1 cellular context compared by ENCODE assay signal in the genomic region with DNA sequence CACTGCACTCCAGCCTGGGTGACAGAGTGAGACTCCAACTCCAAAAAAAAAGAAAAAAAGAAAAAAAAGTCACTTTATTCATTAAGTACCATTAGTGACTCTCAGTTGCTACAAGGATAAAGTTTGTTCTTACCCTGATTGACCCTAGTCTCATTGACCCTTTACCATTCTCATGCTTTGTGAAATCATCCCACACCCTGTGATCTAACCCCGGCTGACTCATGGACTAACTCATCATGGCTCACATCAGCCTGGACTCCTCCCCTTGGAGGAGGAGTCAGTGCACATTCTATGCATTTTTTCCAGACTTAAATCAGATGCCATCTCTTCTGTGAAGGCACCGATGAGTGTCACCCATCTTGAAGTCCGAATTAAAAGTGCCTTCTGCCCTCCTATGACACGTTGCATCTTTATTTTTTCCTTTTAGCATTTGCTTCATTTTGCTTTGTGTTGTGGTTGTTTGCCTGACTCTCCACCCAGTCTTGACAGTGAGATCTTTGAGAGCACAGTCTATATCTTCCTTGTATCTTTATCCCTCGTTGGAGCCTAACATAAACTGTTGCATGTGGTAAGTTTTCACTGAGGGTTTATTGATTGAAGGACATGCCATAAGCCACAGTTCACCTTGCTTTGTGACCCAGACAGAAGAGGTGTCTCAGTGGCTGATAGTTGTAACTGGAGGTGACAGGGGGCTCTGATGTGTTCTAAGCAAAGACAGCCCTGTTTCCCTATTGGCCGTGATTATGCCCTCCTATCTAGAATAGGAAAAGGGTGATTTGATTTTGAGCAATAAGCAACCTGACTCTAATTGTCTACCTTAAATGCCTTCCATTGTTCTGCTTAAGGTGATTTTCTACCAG.
TF ChIP-seq lines count a peak whose summit lies in the region.

No MANE protein-coding gene starts in this region.

TF ChIP-seq in HEK293, 187 proteins besides CTCF, POLR2A, EP300 and RAD21 (continued from another document and continues in another):
- TF ChIP-seq, protein P1, sequence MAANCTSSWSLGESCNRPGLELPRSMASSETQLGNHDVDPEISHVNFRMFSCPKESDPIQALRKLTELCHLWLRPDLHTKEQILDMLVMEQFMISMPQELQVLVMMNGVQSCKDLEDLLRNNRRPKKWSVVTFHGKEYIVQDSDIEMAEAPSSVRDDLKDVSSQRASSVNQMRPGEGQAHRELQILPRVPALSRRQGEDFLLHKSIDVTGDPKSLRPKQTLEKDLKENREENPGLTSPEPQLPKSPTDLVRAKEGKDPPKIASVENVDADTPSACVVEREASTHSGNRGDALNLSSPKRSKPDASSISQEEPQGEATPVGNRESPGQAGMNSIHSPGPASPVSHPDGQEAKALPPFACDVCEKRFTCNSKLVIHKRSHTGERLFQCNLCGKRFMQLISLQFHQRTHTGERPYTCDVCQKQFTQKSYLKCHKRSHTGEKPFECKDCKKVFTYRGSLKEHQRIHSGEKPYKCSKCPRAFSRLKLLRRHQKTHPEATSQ (tag by site-specific recombination; IDR thresholded peaks at IDR 0.05) = no peak
- TF ChIP-seq, protein P2, sequence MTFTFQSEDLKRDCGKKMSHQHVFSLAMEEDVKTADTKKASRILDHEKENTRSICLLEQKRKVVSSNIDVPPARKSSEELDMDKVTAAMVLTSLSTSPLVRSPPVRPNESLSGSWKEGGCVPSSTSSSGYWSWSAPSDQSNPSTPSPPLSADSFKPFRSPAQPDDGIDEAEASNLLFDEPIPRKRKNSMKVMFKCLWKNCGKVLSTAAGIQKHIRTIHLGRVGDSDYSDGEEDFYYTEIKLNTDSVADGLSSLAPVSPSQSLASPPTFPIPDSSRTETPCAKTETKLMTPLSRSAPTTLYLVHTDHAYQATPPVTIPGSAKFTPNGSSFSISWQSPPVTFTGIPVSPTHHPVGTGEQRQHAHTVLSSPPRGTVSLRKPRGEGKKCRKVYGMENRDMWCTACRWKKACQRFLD (tag by site-specific recombination; IDR thresholded peaks at IDR 0.05) = no peak
- TF ChIP-seq ZNF571 (tag by site-specific recombination; IDR thresholded peaks at IDR 0.05) = no peak
- peak; percentile 72 for TF ChIP-seq ZBTB21 (tag by site-specific recombination; IDR thresholded peaks at IDR 0.05)
- TF ChIP-seq, protein P3, sequence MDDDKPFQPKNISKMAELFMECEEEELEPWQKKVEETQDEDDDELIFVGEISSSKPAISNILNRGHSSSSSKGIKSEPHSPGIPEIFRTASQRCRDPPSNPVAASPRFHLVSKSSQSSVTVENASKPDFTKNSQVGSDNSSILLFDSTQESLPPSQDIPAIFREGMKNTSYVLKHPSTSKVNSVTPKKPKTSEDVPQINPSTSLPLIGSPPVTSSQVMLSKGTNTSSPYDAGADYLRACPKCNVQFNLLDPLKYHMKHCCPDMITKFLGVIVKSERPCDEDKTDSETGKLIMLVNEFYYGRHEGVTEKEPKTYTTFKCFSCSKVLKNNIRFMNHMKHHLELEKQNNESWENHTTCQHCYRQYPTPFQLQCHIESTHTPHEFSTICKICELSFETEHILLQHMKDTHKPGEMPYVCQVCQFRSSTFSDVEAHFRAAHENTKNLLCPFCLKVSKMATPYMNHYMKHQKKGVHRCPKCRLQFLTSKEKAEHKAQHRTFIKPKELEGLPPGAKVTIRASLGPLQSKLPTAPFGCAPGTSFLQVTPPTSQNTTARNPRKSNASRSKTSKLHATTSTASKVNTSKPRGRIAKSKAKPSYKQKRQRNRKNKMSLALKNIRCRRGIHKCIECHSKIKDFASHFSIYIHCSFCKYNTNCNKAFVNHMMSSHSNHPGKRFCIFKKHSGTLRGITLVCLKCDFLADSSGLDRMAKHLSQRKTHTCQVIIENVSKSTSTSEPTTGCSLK (tag by site-specific recombination; IDR thresholded peaks at IDR 0.05) = no peak
- TF ChIP-seq ZNF510 (tag by site-specific recombination; IDR thresholded peaks at IDR 0.05; ENCODE audit: insufficient replicate concordance) = no peak
- TF ChIP-seq YY1 (tag by site-specific recombination; IDR thresholded peaks at IDR 0.05) = no peak
- no peak for TF ChIP-seq HOXD13 (CRISPR knock-in tag; IDR thresholded peaks at IDR 0.05; ENCODE audit: borderline replicate concordance)
- TF ChIP-seq, protein P4, sequence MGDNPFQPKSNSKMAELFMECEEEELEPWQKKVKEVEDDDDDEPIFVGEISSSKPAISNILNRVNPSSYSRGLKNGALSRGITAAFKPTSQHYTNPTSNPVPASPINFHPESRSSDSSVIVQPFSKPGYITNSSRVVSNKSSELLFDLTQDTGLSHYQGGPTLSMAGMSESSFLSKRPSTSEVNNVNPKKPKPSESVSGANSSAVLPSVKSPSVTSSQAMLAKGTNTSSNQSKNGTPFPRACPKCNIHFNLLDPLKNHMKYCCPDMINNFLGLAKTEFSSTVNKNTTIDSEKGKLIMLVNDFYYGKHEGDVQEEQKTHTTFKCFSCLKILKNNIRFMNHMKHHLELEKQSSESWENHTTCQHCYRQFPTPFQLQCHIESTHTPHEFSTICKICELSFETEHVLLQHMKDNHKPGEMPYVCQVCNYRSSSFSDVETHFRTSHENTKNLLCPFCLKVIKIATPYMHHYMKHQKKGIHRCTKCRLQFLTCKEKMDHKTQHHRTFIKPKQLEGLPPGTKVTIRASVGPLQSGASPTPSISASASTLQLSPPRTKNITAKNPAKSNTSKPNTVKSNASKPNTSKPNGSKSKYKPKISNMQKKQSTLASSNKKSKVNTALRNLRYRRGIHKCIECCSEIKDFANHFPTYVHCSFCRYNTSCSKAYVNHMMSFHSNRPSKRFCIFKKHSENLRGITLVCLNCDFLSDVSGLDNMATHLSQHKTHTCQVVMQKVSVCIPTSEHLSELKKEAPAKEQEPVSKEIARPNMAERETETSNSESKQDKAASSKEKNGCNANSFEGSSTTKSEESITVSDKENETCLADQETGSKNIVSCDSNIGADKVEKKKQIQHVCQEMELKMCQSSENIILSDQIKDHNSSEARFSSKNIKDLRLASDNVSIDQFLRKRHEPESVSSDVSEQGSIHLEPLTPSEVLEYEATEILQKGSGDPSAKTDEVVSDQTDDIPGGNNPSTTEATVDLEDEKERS (tag by site-specific recombination; IDR thresholded peaks at IDR 0.05) = peak; percentile 3; the same call in 1 of the 2 replicates
- peak; percentile 91 for TF ChIP-seq ZEB2 (tag by site-specific recombination; IDR thresholded peaks at IDR 0.05)
- TF ChIP-seq, protein P5, sequence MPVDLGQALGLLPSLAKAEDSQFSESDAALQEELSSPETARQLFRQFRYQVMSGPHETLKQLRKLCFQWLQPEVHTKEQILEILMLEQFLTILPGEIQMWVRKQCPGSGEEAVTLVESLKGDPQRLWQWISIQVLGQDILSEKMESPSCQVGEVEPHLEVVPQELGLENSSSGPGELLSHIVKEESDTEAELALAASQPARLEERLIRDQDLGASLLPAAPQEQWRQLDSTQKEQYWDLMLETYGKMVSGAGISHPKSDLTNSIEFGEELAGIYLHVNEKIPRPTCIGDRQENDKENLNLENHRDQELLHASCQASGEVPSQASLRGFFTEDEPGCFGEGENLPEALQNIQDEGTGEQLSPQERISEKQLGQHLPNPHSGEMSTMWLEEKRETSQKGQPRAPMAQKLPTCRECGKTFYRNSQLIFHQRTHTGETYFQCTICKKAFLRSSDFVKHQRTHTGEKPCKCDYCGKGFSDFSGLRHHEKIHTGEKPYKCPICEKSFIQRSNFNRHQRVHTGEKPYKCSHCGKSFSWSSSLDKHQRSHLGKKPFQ (tag by site-specific recombination; IDR thresholded peaks at IDR 0.05) = no peak
- TF ChIP-seq ZNF23 (tag by site-specific recombination; IDR thresholded peaks at IDR 0.05; ENCODE audit: borderline replicate concordance) = no peak
- peak; percentile 65 for TF ChIP-seq SP7 (tag by site-specific recombination; IDR thresholded peaks at IDR 0.05)
- TF ChIP-seq, protein P6, sequence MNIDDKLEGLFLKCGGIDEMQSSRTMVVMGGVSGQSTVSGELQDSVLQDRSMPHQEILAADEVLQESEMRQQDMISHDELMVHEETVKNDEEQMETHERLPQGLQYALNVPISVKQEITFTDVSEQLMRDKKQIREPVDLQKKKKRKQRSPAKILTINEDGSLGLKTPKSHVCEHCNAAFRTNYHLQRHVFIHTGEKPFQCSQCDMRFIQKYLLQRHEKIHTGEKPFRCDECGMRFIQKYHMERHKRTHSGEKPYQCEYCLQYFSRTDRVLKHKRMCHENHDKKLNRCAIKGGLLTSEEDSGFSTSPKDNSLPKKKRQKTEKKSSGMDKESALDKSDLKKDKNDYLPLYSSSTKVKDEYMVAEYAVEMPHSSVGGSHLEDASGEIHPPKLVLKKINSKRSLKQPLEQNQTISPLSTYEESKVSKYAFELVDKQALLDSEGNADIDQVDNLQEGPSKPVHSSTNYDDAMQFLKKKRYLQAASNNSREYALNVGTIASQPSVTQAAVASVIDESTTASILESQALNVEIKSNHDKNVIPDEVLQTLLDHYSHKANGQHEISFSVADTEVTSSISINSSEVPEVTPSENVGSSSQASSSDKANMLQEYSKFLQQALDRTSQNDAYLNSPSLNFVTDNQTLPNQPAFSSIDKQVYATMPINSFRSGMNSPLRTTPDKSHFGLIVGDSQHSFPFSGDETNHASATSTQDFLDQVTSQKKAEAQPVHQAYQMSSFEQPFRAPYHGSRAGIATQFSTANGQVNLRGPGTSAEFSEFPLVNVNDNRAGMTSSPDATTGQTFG (tag by site-specific recombination; IDR thresholded peaks at IDR 0.05; ENCODE audit: borderline replicate concordance) = no peak
- TF ChIP-seq ZNF248 (tag by site-specific recombination; IDR thresholded peaks at IDR 0.05) = no peak
- TF ChIP-seq ZNF433 (tag by site-specific recombination; IDR thresholded peaks at IDR 0.05; ENCODE audit: low read depth) = no peak
- TF ChIP-seq GLI2 (tag by site-specific recombination; IDR thresholded peaks at IDR 0.05; ENCODE audit: borderline replicate concordance, low read depth) = no peak
- no peak for TF ChIP-seq ZNF174 (tag by site-specific recombination; IDR thresholded peaks at IDR 0.05)
- TF ChIP-seq, protein P7, sequence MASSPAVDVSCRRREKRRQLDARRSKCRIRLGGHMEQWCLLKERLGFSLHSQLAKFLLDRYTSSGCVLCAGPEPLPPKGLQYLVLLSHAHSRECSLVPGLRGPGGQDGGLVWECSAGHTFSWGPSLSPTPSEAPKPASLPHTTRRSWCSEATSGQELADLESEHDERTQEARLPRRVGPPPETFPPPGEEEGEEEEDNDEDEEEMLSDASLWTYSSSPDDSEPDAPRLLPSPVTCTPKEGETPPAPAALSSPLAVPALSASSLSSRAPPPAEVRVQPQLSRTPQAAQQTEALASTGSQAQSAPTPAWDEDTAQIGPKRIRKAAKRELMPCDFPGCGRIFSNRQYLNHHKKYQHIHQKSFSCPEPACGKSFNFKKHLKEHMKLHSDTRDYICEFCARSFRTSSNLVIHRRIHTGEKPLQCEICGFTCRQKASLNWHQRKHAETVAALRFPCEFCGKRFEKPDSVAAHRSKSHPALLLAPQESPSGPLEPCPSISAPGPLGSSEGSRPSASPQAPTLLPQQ (tag by site-specific recombination; IDR thresholded peaks at IDR 0.05) = no peak
- no peak for TF ChIP-seq MZF1 (tag by site-specific recombination; IDR thresholded peaks at IDR 0.05; ENCODE audit: borderline replicate concordance)
- TF ChIP-seq SALL2 (tag by site-specific recombination; IDR thresholded peaks at IDR 0.05; ENCODE audit: borderline replicate concordance) = no peak
- TF ChIP-seq ZNF138 (tag by site-specific recombination; IDR thresholded peaks at IDR 0.05; ENCODE audit: borderline replicate concordance) = no peak
- TF ChIP-seq MEIS1 (CRISPR knock-in tag; IDR thresholded peaks at IDR 0.05; ENCODE audit: borderline replicate concordance) = no peak
- TF ChIP-seq ZNF266 (tag by site-specific recombination; IDR thresholded peaks at IDR 0.05; ENCODE audit: low read depth) = no peak
- TF ChIP-seq ZNF350 (tag by site-specific recombination; IDR thresholded peaks at IDR 0.05) = no peak
- no peak for TF ChIP-seq ZBTB8A (tag by site-specific recombination; IDR thresholded peaks at IDR 0.05)
- no peak for TF ChIP-seq ZNF48 (tag by site-specific recombination; IDR thresholded peaks at IDR 0.05)
- peak; percentile 33; the same call in 1 of the 2 replicates for TF ChIP-seq ZNF10 (tag by site-specific recombination; IDR thresholded peaks at IDR 0.05)
- TF ChIP-seq ZNF175 (tag by site-specific recombination; IDR thresholded peaks at IDR 0.05) = no peak
- TF ChIP-seq TCF7L2 (IDR thresholded peaks at IDR 0.05; ENCODE audit: borderline replicate concordance, low read depth, low read length) = no peak
- no peak for TF ChIP-seq ZSCAN30 (tag by site-specific recombination; IDR thresholded peaks at IDR 0.05)
- TF ChIP-seq ZNF596 (tag by site-specific recombination; IDR thresholded peaks at IDR 0.05) = no peak
- no peak for TF ChIP-seq ZNF140 (tag by site-specific recombination; IDR thresholded peaks at IDR 0.05)
- peak; percentile 81 for TF ChIP-seq ZNF24 (tag by site-specific recombination; IDR thresholded peaks at IDR 0.05)
- TF ChIP-seq ZNF221 (tag by site-specific recombination; IDR thresholded peaks at IDR 0.05; ENCODE audit: borderline replicate concordance) = no peak
- TF ChIP-seq KLF8 (tag by site-specific recombination; IDR thresholded peaks at IDR 0.05) = peak; percentile 74
- TF ChIP-seq ZNF776 (tag by site-specific recombination; IDR thresholded peaks at IDR 0.05; ENCODE audit: borderline replicate concordance) = no peak
- no peak for TF ChIP-seq MYNN (tag by site-specific recombination; IDR thresholded peaks at IDR 0.05; ENCODE audit: borderline replicate concordance)
- TF ChIP-seq ZNF157 (tag by site-specific recombination; IDR thresholded peaks at IDR 0.05) = no peak
- TF ChIP-seq ZNF561 (tag by site-specific recombination; IDR thresholded peaks at IDR 0.05; ENCODE audit: borderline replicate concordance) = no peak
- TF ChIP-seq ZNF239 (tag by site-specific recombination; IDR thresholded peaks at IDR 0.05) = no peak
- TF ChIP-seq, protein P8, sequence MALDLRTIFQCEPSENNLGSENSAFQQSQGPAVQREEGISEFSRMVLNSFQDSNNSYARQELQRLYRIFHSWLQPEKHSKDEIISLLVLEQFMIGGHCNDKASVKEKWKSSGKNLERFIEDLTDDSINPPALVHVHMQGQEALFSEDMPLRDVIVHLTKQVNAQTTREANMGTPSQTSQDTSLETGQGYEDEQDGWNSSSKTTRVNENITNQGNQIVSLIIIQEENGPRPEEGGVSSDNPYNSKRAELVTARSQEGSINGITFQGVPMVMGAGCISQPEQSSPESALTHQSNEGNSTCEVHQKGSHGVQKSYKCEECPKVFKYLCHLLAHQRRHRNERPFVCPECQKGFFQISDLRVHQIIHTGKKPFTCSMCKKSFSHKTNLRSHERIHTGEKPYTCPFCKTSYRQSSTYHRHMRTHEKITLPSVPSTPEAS (tag by site-specific recombination; IDR thresholded peaks at IDR 0.05) = no peak
- peak; percentile 94 for TF ChIP-seq ZNF629 (tag by site-specific recombination; IDR thresholded peaks at IDR 0.05)
- TF ChIP-seq, protein P9, sequence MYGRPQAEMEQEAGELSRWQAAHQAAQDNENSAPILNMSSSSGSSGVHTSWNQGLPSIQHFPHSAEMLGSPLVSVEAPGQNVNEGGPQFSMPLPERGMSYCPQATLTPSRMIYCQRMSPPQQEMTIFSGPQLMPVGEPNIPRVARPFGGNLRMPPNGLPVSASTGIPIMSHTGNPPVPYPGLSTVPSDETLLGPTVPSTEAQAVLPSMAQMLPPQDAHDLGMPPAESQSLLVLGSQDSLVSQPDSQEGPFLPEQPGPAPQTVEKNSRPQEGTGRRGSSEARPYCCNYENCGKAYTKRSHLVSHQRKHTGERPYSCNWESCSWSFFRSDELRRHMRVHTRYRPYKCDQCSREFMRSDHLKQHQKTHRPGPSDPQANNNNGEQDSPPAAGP (tag by site-specific recombination; IDR thresholded peaks at IDR 0.05) = no peak; the same call in 1 of the 2 replicates
- TF ChIP-seq ZNF624 (tag by site-specific recombination; IDR thresholded peaks at IDR 0.05) = no peak
- no peak for TF ChIP-seq ZNF530 (tag by site-specific recombination; IDR thresholded peaks at IDR 0.05; ENCODE audit: low read depth)
